Comparison of ENCODE assay signal across 8 cellular contexts in genomic region chr5:18744990-18745590, GRCh38.
DNase-seq lines count a peak whose midpoint lies in the region; ATAC-seq lines count a peak whose summit lies in the region.

No MANE protein-coding gene starts in this region.

- no peaks in the 10 kb centered on the region for H3K36me3 Mint-ChIP-seq in activated naive CD8-positive, alpha-beta T cell
- peaks cover 1 to 29% of the 10 kb centered on the region in 2 donors for H3K36me3 Mint-ChIP-seq in stimulated activated naive B cell treated with anti-CD40 and anti-IgM and Interleukin-4, amounts not matched to agents 10 μg/mL and 1 μg/mL and 100 μg/mL, for 72 hours

- no peaks in the 10 kb centered on the region for H3K9me3 Mint-ChIP-seq in activated naive CD8-positive, alpha-beta T cell (ENCODE audit: low read depth)
- H3K9me3 Mint-ChIP-seq in stimulated activated naive B cell treated with anti-CD40 and anti-IgM and Interleukin-4, amounts not matched to agents 10 μg/mL and 1 μg/mL and 100 μg/mL, for 72 hours: peaks cover 9 to 11% of the 10 kb centered on the region in 2 donors

- no peaks in the 10 kb centered on the region for H3K27me3 Mint-ChIP-seq in activated naive CD8-positive, alpha-beta T cell
- no peaks in the 10 kb centered on the region for H3K27me3 Mint-ChIP-seq in stimulated activated naive B cell treated with anti-CD40 and anti-IgM and Interleukin-4, amounts not matched to agents 10 μg/mL and 1 μg/mL and 100 μg/mL, for 72 hours

- peak; percentile 21 for DNase-seq in NK-92 treated with Interleukin-12 subunit alpha and Interleukin-12 subunit beta, amount 100 ng/mL, for 24 hours (lab: John Stamatoyannopoulos, UW)
- DNase-seq in NK-92 (lab: John Stamatoyannopoulos, UW; ENCODE audit: unreplicated experiment) (no peak), NOMO-1 (lab: John Stamatoyannopoulos, UW; ENCODE audit: unreplicated experiment in 2 of 2) (peak; percentile 69 to 84), islet precursor cell (no peak), globus pallidus (ENCODE audit: low spot score) (no peak)
- DNase-seq in stimulated activated naive B cell treated with anti-CD40 and anti-IgM and Interleukin-4, amounts not matched to agents 10 μg/mL and 1 μg/mL and 100 μg/mL, for 72 hours: peak; percentile 27

- H3K4me3 Mint-ChIP-seq in activated naive CD8-positive, alpha-beta T cell: peak overlapping the region; percentile 93
- H3K4me3 Mint-ChIP-seq in stimulated activated naive B cell treated with anti-CD40 and anti-IgM and Interleukin-4, amounts not matched to agents 10 μg/mL and 1 μg/mL and 100 μg/mL, for 72 hours: peak overlapping the region; percentile 88 to 89

- H3K27ac Mint-ChIP-seq in activated naive CD8-positive, alpha-beta T cell: peak overlapping the region; percentile 98
- H3K27ac Mint-ChIP-seq in stimulated activated naive B cell treated with anti-CD40 and anti-IgM and Interleukin-4, amounts not matched to agents 10 μg/mL and 1 μg/mL and 100 μg/mL, for 72 hours: peak overlapping the region; percentile 98

- H3K4me1 Mint-ChIP-seq in activated naive CD8-positive, alpha-beta T cell (ENCODE audit: low read depth): peaks cover 59% of the 10 kb centered on the region
- H3K4me1 Mint-ChIP-seq in stimulated activated naive B cell treated with anti-CD40 and anti-IgM and Interleukin-4, amounts not matched to agents 10 μg/mL and 1 μg/mL and 100 μg/mL, for 72 hours: peaks cover 24 to 60% of the 10 kb centered on the region in 2 donors

- ATAC-seq in HG02840 (IDR thresholded peaks at IDR 0.05; ENCODE audit: low FRiP score, unreplicated experiment): peak; percentile 29
- peak; percentile 46 to 49 for ATAC-seq in stimulated activated naive B cell treated with anti-CD40 and anti-IgM and Interleukin-4, amounts not matched to agents 10 μg/mL and 1 μg/mL and 100 μg/mL, for 72 hours (replicated peaks)

Comparison
In these comparisons a context has a peak if more than half of its experiments do, and no peak if none do; other contexts are left out.
1. DNase-seq: peak in NK-92 treated with Interleukin-12 subunit alpha and Interleukin-12 subunit beta, amount 100 ng/mL, for 24 hours (single experiment), NOMO-1 (2 of 2) and stimulated activated naive B cell treated with anti-CD40 and anti-IgM and Interleukin-4, amounts not matched to agents 10 μg/mL and 1 μg/mL and 100 μg/mL, for 72 hours (single experiment); none in NK-92 (single experiment), islet precursor cell (single experiment) and globus pallidus (single experiment).